In genomic region chr11:134215836-134216235, GRCh38 we compare ENCODE assay signal across 21 cellular contexts.
"Had no signal": no experiment of that assay in that cellular context is flagged by ENCODE, and none has a peak within 500 bp of the region (broad histone marks: within the 10 kb centered on the region; RNA-seq: fewer than 3 reads in every experiment).

No MANE protein-coding gene starts in this region.

- H3K36me3 ChIP-seq: colonic mucosa had no signal

- H3K4me3 ChIP-seq: colonic mucosa, hepatocyte, lung, stomach had no signal

- H2AFZ ChIP-seq: hepatocyte had no signal

- H3K27ac ChIP-seq: colonic mucosa, hepatocyte, stomach had no signal

- H3K4me2 ChIP-seq: hepatocyte had no signal

- H3K9me3 ChIP-seq: colonic mucosa, stomach had no signal

- H3K4me1 ChIP-seq: colonic mucosa, stomach had no signal

- DNase-seq: colonic mucosa; dermis blood vessel endothelial cell; effector CD4-positive, alpha-beta T cell; endodermal cell; erythroblast; foreskin melanocyte; left colon; left ventricle myocardium superior; mesendoderm; naive B cell; nephron progenitor cell; posterior cingulate gyrus; right cardiac atrium; small intestine; stimulated activated CD4-positive, alpha-beta T cell treated with anti-CD3 and anti-CD28 coated beads, Interleukin-12 subunit alpha, Interleukin-12 subunit beta, amount 100 ng/mL, for 4 hours; stimulated activated naive CD4-positive, alpha-beta T cell; stomach; substantia nigra; trophoblast cell had no signal

- H3K27me3 ChIP-seq: colonic mucosa, hepatocyte, stomach had no signal
